Comparison of ENCODE assay signal across 31 cellular contexts in the genomic region with DNA sequence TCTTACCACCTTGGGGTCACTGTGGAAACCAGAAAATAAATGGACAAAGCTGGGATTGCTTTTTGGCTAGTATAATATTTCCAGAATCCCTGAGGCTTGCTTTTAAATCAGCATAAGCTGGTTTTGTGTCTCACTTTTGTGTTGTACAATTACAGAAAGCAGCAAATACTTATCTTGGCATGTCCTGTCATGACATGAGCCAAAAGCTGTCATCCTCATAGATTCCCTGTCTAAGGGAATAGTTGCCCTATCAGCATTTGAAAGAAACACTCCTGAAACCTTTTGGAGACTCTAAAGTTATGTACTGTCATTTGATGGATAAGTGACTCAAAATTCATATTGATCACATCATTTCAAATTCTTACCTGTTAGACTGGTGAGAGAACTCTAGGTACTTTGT.
A peak's percentile ranks its signal among the peaks of the same experiment; 100 is the strongest.
DNase-seq lines count a peak whose midpoint lies in the region; ATAC-seq and TF ChIP-seq lines count a peak whose summit lies in the region.
"Had no signal": no experiment of that assay in that cellular context is flagged by ENCODE, and none has a peak within 500 bp of the region (broad histone marks: within the 10 kb centered on the region; RNA-seq: fewer than 3 reads in every experiment).

No MANE protein-coding gene starts in this region.

- 0 out of 2 replicates have a peak overlapping the region, but pooled peaks have one; percentile 18 for H3K4me2 ChIP-seq in KMS-11
- H3K4me2 ChIP-seq in neural cell (ENCODE audit: low read length) = no peak overlapping the region
- H3K4me2 ChIP-seq: A549; BLaER1; BLaER1 treated with 17β-estradiol and CSF1 and Interleukin-3, amounts not matched to agents 10 nM and 100 nM had no signal

- H3K27ac Mint-ChIP-seq in T-cell = no peak overlapping the region
- H3K27ac Mint-ChIP-seq in activated naive CD8-positive, alpha-beta T cell treated with anti-CD3 and anti-CD28 coated beads, Interleukin-2, amount 50 U/mL, for 24 hours = no peak overlapping the region
- H3K27ac Mint-ChIP-seq: B cell; CD14-positive monocyte; CD4-positive, alpha-beta memory T cell; CD4-positive, alpha-beta T cell; CD8-positive, alpha-beta memory T cell; CD8-positive, alpha-beta T cell had no signal

- no peaks in the 10 kb centered on the region for H3K36me3 Mint-ChIP-seq in T-cell
- H3K36me3 Mint-ChIP-seq in activated naive CD8-positive, alpha-beta T cell treated with anti-CD3 and anti-CD28 coated beads, Interleukin-2, amount 50 U/mL, for 24 hours (ENCODE audit: low read depth) = no peaks in the 10 kb centered on the region
- H3K36me3 Mint-ChIP-seq: CD14-positive monocyte; CD4-positive, alpha-beta memory T cell; CD4-positive, CD25-positive, alpha-beta regulatory T cell; CD8-positive, alpha-beta memory T cell; CD8-positive, alpha-beta T cell had no signal

- H3K9me3 Mint-ChIP-seq in T-cell = peaks cover under 1 to 3% (median 1%) of the 10 kb centered on the region in 3 donors
- H3K9me3 Mint-ChIP-seq in activated naive CD8-positive, alpha-beta T cell treated with anti-CD3 and anti-CD28 coated beads, Interleukin-2, amount 50 U/mL, for 24 hours = no peaks in the 10 kb centered on the region
- H3K9me3 Mint-ChIP-seq: CD8-positive, alpha-beta T cell had no signal

- peak; percentile 88 for TF ChIP-seq EP300 in neural cell (conservative IDR thresholded peaks at IDR 0.05; ENCODE audit: poor library complexity, severe bottlenecking)

- no peak for TF ChIP-seq RAD21 in neural cell (conservative IDR thresholded peaks at IDR 0.05)

- CTCF ChIA-PET in T-cell (lab: Charles Lee) = no interaction called here

- H3K79me2 ChIP-seq in KMS-11 (ENCODE audit: insufficient read depth, low read depth) = no peaks in the 10 kb centered on the region
- H3K79me2 ChIP-seq in neural cell (replicated peaks; ENCODE audit: insufficient read depth, low read length) = no peaks in the 10 kb centered on the region

- no peak overlapping the region for H3K9ac ChIP-seq in KMS-11
- no peak overlapping the region for H3K9ac ChIP-seq in neural cell (ENCODE audit: low read length)
- H3K9ac ChIP-seq: BLaER1; BLaER1 treated with 17β-estradiol and CSF1 and Interleukin-3, amounts not matched to agents 10 nM and 100 nM had no signal

- no peak overlapping the region for H3K4me3 Mint-ChIP-seq in T-cell
- H3K4me3 Mint-ChIP-seq in activated naive CD8-positive, alpha-beta T cell treated with anti-CD3 and anti-CD28 coated beads, Interleukin-2, amount 50 U/mL, for 24 hours = no peak overlapping the region
- H3K4me3 Mint-ChIP-seq: B cell; CD14-positive monocyte; CD4-positive, alpha-beta memory T cell; CD4-positive, alpha-beta T cell; CD4-positive, CD25-positive, alpha-beta regulatory T cell; CD8-positive, alpha-beta memory T cell; CD8-positive, alpha-beta T cell had no signal

- H3K4me1 ChIP-seq in KMS-11 (ENCODE audit: low read depth, poor library complexity, severe bottlenecking) = peaks cover 41% of the 10 kb centered on the region
- H3K4me1 ChIP-seq: A549; BE2C; BLaER1; BLaER1 treated with 17β-estradiol and CSF1 and Interleukin-3, amounts not matched to agents 10 nM and 100 nM; Caco-2 had no signal

- TF ChIP-seq CTCF in KMS-11 (conservative IDR thresholded peaks at IDR 0.05; ENCODE audit: low read depth, low read length) (no peak), neural cell (IDR thresholded peaks at IDR 0.05; ENCODE audit: poor library complexity, severe bottlenecking) (no peak)

- no peaks in the 10 kb centered on the region for H3K9me2 ChIP-seq in neural cell (ENCODE audit: insufficient read depth, low read length)

- ATAC-seq in T-cell (replicated peaks in 1 of 4) = no peak
- ATAC-seq in activated naive CD8-positive, alpha-beta T cell treated with anti-CD3 and anti-CD28 coated beads, Interleukin-2, amount 50 U/mL, for 24 hours = no peak
- ATAC-seq: A549; CD8-positive, alpha-beta T cell had no signal

- POLR2A ChIA-PET in T-cell (lab: Charles Lee) = no interaction called here

- no peaks in the 10 kb centered on the region for H3K27me3 Mint-ChIP-seq in T-cell
- H3K27me3 Mint-ChIP-seq in activated naive CD8-positive, alpha-beta T cell treated with anti-CD3 and anti-CD28 coated beads, Interleukin-2, amount 50 U/mL, for 24 hours = no peaks in the 10 kb centered on the region
- H3K27me3 Mint-ChIP-seq: B cell; CD4-positive, alpha-beta memory T cell; CD4-positive, alpha-beta T cell; CD4-positive, CD25-positive, alpha-beta regulatory T cell; CD8-positive, alpha-beta memory T cell had no signal

- H3K9me3 ChIP-seq in neural cell (ENCODE audit: low read length) = no peaks in the 10 kb centered on the region
- H3K9me3 ChIP-seq: A549; BE2C; BLaER1; BLaER1 treated with 17β-estradiol and CSF1 and Interleukin-3, amounts not matched to agents 10 nM and 100 nM; Caco-2 had no signal

- H3K27ac ChIP-seq in KMS-11 = no peak overlapping the region
- no peak overlapping the region for H3K27ac ChIP-seq in neural cell (ENCODE audit: low read length)
- H3K27ac ChIP-seq: 22Rv1; A549; BLaER1; BLaER1 treated with 17β-estradiol and CSF1 and Interleukin-3, amounts not matched to agents 10 nM and 100 nM; C4-2B had no signal

- H4K20me1 ChIP-seq in KMS-11 (ENCODE audit: insufficient read depth) (no peaks in the 10 kb centered on the region), neural cell (ENCODE audit: insufficient read depth) (no peaks in the 10 kb centered on the region)
- H4K20me1 ChIP-seq: BLaER1; BLaER1 treated with 17β-estradiol and CSF1 and Interleukin-3, amounts not matched to agents 10 nM and 100 nM had no signal

- H3K27me3 ChIP-seq in KMS-11 (ENCODE audit: insufficient read depth, low read depth) = no peaks in the 10 kb centered on the region
- H3K27me3 ChIP-seq in neural cell (ENCODE audit: insufficient read depth, low read depth, low read length) = no peaks in the 10 kb centered on the region
- H3K27me3 ChIP-seq: BE2C; BLaER1; BLaER1 treated with 17β-estradiol and CSF1 and Interleukin-3, amounts not matched to agents 10 nM and 100 nM had no signal

- no peaks in the 10 kb centered on the region for H3K36me3 ChIP-seq in KMS-11 (ENCODE audit: insufficient read depth)
- H3K36me3 ChIP-seq in neural cell (ENCODE audit: insufficient read depth, low read length) = no peaks in the 10 kb centered on the region
- H3K36me3 ChIP-seq: BE2C; BLaER1; BLaER1 treated with 17β-estradiol and CSF1 and Interleukin-3, amounts not matched to agents 10 nM and 100 nM had no signal

- no peak for DNase-seq in T-cell
- DNase-seq in activated naive CD8-positive, alpha-beta T cell treated with anti-CD3 and anti-CD28 coated beads, Interleukin-2, amount 50 U/mL, for 24 hours = no peak
- DNase-seq: 8988T; ACHN; AML-193; BE2C; C1 segment of cervical spinal cord; Caco-2; Calu3; CD4-positive, alpha-beta memory T cell; CD4-positive, alpha-beta T cell; CD4-positive, CD25-positive, alpha-beta regulatory T cell; CD8-positive, alpha-beta memory T cell; CD8-positive, alpha-beta T cell; COR-L47; DMS 273 treated with DMSO at 0.1 percent for 48 hours; DMS153; DMS53; DMS79; DMS79 treated with DMSO at 0.1 percent for 48 hours; DND-41; EL had no signal

- H2AFZ ChIP-seq in KMS-11 (ENCODE audit: low read depth) = no peak overlapping the region
- H2AFZ ChIP-seq in neural cell (ENCODE audit: low read depth, low read length) = no peak overlapping the region

- H3K4me3 ChIP-seq in KMS-11 (IDR thresholded peaks at IDR 0.05; ENCODE audit: insufficient read depth, low read depth, low read length) (no peak overlapping the region), neural cell (ENCODE audit: low read length) (no peak overlapping the region)
- H3K4me3 ChIP-seq: A549; BLaER1; BLaER1 treated with 17β-estradiol and CSF1 and Interleukin-3, amounts not matched to agents 10 nM and 100 nM had no signal

- no peaks in the 10 kb centered on the region for H3F3A ChIP-seq in neural cell (ENCODE audit: insufficient read depth, low read length, poor library complexity, severe bottlenecking)

- no peaks in the 10 kb centered on the region for H3K4me1 Mint-ChIP-seq in T-cell
- no peaks in the 10 kb centered on the region for H3K4me1 Mint-ChIP-seq in activated naive CD8-positive, alpha-beta T cell treated with anti-CD3 and anti-CD28 coated beads, Interleukin-2, amount 50 U/mL, for 24 hours
- H3K4me1 Mint-ChIP-seq: B cell; CD14-positive monocyte; CD4-positive, alpha-beta memory T cell; CD4-positive, CD25-positive, alpha-beta regulatory T cell; CD8-positive, alpha-beta memory T cell had no signal

TF ChIP-seq in neural cell, 6 proteins besides CTCF, POLR2A, EP300 and RAD21:
- TF ChIP-seq SMC3 (conservative IDR thresholded peaks at IDR 0.05; ENCODE audit: poor library complexity) (no peak), POLR2AphosphoS5 (IDR thresholded peaks at IDR 0.05) (peak; percentile 77), TAF1 (IDR thresholded peaks at IDR 0.05; ENCODE audit: low read depth) (no peak)
- TF ChIP-seq, protein P1, sequence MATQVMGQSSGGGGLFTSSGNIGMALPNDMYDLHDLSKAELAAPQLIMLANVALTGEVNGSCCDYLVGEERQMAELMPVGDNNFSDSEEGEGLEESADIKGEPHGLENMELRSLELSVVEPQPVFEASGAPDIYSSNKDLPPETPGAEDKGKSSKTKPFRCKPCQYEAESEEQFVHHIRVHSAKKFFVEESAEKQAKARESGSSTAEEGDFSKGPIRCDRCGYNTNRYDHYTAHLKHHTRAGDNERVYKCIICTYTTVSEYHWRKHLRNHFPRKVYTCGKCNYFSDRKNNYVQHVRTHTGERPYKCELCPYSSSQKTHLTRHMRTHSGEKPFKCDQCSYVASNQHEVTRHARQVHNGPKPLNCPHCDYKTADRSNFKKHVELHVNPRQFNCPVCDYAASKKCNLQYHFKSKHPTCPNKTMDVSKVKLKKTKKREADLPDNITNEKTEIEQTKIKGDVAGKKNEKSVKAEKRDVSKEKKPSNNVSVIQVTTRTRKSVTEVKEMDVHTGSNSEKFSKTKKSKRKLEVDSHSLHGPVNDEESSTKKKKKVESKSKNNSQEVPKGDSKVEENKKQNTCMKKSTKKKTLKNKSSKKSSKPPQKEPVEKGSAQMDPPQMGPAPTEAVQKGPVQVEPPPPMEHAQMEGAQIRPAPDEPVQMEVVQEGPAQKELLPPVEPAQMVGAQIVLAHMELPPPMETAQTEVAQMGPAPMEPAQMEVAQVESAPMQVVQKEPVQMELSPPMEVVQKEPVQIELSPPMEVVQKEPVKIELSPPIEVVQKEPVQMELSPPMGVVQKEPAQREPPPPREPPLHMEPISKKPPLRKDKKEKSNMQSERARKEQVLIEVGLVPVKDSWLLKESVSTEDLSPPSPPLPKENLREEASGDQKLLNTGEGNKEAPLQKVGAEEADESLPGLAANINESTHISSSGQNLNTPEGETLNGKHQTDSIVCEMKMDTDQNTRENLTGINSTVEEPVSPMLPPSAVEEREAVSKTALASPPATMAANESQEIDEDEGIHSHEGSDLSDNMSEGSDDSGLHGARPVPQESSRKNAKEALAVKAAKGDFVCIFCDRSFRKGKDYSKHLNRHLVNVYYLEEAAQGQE (IDR thresholded peaks at IDR 0.05; ENCODE audit: borderline replicate concordance) = no peak
